In genomic region chr17:61821655-61822054, GRCh38 we compare ENCODE assay signal across 9 cellular contexts.
"Had no signal": no experiment of that assay in that cellular context is flagged by ENCODE, and none has a peak within 500 bp of the region (broad histone marks: within the 10 kb centered on the region; RNA-seq: fewer than 3 reads in every experiment).

No MANE protein-coding gene starts in this region.

- H3K27ac ChIP-seq: GM23248 had no signal

- H2AFZ ChIP-seq: GM23248, GM23338 had no signal

- H3K9me3 Mint-ChIP-seq: GM23338 had no signal

- H3K4me2 ChIP-seq: GM23338 had no signal

- H3K4me3 ChIP-seq: GM23248, GM23338, HAP-1 had no signal

- H3K9me3 ChIP-seq: HAP-1 had no signal

- ATAC-seq: GM23338, HCT116 had no signal

- H3K27ac Mint-ChIP-seq: GM23338, H9, HFFc6 had no signal

- H3K4me1 Mint-ChIP-seq: H9 had no signal

- DNase-seq: GM23248, GOT3, H7, H9, HCEC 1CT, HFFc6 had no signal

- H3K4me3 Mint-ChIP-seq: GM23338, H9, HFFc6 had no signal

- H3K9ac ChIP-seq: GM23248 had no signal
